ENCODE assay signal across 1 cellular context in the genomic region with DNA sequence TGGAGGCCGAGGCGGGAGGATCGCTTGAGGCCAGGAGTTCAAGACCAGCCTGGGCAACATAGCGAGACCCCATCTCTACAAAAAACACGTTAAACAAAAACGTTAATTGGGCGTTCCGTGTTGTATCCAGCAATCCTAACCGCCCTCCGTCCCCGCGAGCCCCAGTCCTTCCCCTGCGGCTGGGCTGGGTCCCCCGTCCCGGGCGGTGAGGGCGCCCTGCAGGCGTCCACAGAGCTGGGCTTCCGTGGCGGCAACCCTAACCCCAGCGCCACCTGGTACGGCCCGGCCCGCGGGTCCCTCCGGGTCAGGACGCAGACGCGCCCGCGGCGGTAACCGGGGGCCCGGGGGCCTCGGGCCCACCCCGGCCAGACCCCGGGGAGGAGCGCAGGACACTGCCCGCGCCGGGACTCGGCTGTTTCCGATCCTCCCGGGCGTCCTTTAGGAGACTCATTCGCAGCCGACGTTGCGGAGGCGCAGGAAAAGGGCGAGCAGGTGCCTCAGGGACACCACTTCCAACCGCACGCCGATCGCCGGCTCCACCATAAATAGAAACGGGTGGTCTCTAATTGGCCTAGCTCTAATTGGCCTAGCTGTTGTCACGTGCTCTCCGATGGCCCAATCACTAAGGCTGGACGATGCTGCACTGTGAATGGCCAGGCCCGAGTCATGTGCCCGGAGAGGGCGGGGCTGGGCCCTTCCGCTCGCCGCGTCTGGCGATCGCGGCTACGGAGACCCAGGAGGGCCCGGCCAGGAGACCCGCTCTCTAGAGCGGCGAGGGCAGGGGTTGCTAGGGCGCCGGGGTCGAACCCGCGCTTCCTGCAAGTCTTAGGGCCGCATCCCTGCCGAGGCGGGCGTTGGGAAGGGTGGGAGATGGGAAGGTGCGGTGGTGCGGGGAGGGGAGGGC.
TF ChIP-seq lines count a peak whose summit lies in the region.

No MANE protein-coding gene starts in this region.

TF ChIP-seq in HepG2, 621 proteins besides CTCF, POLR2A, EP300 and RAD21 (continued from another document and continues in another):
- TF ChIP-seq, protein P1, sequence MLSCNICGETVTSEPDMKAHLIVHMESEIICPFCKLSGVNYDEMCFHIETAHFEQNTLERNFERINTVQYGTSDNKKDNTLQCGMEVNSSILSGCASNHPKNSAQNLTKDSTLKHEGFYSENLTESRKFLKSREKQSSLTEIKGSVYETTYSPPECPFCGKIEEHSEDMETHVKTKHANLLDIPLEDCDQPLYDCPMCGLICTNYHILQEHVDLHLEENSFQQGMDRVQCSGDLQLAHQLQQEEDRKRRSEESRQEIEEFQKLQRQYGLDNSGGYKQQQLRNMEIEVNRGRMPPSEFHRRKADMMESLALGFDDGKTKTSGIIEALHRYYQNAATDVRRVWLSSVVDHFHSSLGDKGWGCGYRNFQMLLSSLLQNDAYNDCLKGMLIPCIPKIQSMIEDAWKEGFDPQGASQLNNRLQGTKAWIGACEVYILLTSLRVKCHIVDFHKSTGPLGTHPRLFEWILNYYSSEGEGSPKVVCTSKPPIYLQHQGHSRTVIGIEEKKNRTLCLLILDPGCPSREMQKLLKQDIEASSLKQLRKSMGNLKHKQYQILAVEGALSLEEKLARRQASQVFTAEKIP (CRISPR knock-in tag; IDR thresholded peaks at IDR 0.05; ENCODE audit: borderline replicate concordance): no peak
- peak; percentile 88 for TF ChIP-seq MIXL1 (CRISPR knock-in tag; IDR thresholded peaks at IDR 0.05)
- TF ChIP-seq, protein P2, sequence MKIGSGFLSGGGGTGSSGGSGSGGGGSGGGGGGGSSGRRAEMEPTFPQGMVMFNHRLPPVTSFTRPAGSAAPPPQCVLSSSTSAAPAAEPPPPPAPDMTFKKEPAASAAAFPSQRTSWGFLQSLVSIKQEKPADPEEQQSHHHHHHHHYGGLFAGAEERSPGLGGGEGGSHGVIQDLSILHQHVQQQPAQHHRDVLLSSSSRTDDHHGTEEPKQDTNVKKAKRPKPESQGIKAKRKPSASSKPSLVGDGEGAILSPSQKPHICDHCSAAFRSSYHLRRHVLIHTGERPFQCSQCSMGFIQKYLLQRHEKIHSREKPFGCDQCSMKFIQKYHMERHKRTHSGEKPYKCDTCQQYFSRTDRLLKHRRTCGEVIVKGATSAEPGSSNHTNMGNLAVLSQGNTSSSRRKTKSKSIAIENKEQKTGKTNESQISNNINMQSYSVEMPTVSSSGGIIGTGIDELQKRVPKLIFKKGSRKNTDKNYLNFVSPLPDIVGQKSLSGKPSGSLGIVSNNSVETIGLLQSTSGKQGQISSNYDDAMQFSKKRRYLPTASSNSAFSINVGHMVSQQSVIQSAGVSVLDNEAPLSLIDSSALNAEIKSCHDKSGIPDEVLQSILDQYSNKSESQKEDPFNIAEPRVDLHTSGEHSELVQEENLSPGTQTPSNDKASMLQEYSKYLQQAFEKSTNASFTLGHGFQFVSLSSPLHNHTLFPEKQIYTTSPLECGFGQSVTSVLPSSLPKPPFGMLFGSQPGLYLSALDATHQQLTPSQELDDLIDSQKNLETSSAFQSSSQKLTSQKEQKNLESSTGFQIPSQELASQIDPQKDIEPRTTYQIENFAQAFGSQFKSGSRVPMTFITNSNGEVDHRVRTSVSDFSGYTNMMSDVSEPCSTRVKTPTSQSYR (CRISPR knock-in tag; IDR thresholded peaks at IDR 0.05; ENCODE audit: borderline replicate concordance): no peak
- TF ChIP-seq BCL6 (CRISPR knock-in tag; IDR thresholded peaks at IDR 0.05): peak; percentile 29; the same call in 1 of the 2 replicates
- TF ChIP-seq U2AF2 (IDR thresholded peaks at IDR 0.05; ENCODE audit: low read depth, low read length): 0 out of 2 replicates have a peak, but pooled peaks have one; percentile 80
- TF ChIP-seq TBX3 (IDR thresholded peaks at IDR 0.05; ENCODE audit: borderline replicate concordance): no peak
- TF ChIP-seq, protein P3, sequence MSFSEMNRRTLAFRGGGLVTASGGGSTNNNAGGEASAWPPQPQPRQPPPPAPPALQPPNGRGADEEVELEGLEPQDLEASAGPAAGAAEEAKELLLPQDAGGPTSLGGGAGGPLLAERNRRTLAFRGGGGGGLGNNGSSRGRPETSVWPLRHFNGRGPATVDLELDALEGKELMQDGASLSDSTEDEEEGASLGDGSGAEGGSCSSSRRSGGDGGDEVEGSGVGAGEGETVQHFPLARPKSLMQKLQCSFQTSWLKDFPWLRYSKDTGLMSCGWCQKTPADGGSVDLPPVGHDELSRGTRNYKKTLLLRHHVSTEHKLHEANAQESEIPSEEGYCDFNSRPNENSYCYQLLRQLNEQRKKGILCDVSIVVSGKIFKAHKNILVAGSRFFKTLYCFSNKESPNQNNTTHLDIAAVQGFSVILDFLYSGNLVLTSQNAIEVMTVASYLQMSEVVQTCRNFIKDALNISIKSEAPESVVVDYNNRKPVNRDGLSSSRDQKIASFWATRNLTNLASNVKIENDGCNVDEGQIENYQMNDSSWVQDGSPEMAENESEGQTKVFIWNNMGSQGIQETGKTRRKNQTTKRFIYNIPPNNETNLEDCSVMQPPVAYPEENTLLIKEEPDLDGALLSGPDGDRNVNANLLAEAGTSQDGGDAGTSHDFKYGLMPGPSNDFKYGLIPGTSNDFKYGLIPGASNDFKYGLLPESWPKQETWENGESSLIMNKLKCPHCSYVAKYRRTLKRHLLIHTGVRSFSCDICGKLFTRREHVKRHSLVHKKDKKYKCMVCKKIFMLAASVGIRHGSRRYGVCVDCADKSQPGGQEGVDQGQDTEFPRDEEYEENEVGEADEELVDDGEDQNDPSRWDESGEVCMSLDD (CRISPR knock-in tag; IDR thresholded peaks at IDR 0.05; ENCODE audit: borderline replicate concordance): no peak
- TF ChIP-seq ELF3 (CRISPR knock-in tag; IDR thresholded peaks at IDR 0.05): peak; percentile 78
- TF ChIP-seq ZNF160 (CRISPR knock-in tag; IDR thresholded peaks at IDR 0.05): no peak; the same call in 1 of the 2 replicates
- peak; percentile 46; the same call in 1 of the 2 replicates for TF ChIP-seq GABPA (IDR thresholded peaks at IDR 0.05; ENCODE audit: low read depth, low read length)
- TF ChIP-seq GABPA (CRISPR knock-in tag; IDR thresholded peaks at IDR 0.05; ENCODE audit: low read depth): peak; percentile 73
- peak; percentile 52 for TF ChIP-seq NR2C2 (CRISPR knock-in tag; IDR thresholded peaks at IDR 0.05; ENCODE audit: borderline replicate concordance)
- TF ChIP-seq ZBTB8A (CRISPR knock-in tag; IDR thresholded peaks at IDR 0.05; ENCODE audit: borderline replicate concordance, low read depth): no peak
- peak; percentile 99 for TF ChIP-seq FOXC1 (CRISPR knock-in tag; IDR thresholded peaks at IDR 0.05; ENCODE audit: borderline replicate concordance)
- TF ChIP-seq ZNF333 (CRISPR knock-in tag; IDR thresholded peaks at IDR 0.05; ENCODE audit: borderline replicate concordance): no peak
- peak; percentile 56; the same call in 1 of the 2 replicates for TF ChIP-seq ZNF232 (CRISPR knock-in tag; IDR thresholded peaks at IDR 0.05; ENCODE audit: borderline replicate concordance)
- TF ChIP-seq ZNF180 (CRISPR knock-in tag; IDR thresholded peaks at IDR 0.05; ENCODE audit: borderline replicate concordance, low read depth): no peak
- TF ChIP-seq ZNF282 (IDR thresholded peaks at IDR 0.05; ENCODE audit: partially characterized antibody): no peak
- TF ChIP-seq ZNF841 (CRISPR knock-in tag; IDR thresholded peaks at IDR 0.05; ENCODE audit: borderline replicate concordance): 0 out of 2 replicates have a peak, but pooled peaks have one; percentile 72
- TF ChIP-seq, protein P4, sequence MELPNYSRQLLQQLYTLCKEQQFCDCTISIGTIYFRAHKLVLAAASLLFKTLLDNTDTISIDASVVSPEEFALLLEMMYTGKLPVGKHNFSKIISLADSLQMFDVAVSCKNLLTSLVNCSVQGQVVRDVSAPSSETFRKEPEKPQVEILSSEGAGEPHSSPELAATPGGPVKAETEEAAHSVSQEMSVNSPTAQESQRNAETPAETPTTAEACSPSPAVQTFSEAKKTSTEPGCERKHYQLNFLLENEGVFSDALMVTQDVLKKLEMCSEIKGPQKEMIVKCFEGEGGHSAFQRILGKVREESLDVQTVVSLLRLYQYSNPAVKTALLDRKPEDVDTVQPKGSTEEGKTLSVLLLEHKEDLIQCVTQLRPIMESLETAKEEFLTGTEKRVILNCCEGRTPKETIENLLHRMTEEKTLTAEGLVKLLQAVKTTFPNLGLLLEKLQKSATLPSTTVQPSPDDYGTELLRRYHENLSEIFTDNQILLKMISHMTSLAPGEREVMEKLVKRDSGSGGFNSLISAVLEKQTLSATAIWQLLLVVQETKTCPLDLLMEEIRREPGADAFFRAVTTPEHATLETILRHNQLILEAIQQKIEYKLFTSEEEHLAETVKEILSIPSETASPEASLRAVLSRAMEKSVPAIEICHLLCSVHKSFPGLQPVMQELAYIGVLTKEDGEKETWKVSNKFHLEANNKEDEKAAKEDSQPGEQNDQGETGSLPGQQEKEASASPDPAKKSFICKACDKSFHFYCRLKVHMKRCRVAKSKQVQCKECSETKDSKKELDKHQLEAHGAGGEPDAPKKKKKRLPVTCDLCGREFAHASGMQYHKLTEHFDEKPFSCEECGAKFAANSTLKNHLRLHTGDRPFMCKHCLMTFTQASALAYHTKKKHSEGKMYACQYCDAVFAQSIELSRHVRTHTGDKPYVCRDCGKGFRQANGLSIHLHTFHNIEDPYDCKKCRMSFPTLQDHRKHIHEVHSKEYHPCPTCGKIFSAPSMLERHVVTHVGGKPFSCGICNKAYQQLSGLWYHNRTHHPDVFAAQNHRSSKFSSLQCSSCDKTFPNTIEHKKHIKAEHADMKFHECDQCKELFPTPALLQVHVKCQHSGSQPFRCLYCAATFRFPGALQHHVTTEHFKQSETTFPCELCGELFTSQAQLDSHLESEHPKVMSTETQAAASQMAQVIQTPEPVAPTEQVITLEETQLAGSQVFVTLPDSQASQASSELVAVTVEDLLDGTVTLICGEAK (IDR thresholded peaks at IDR 0.05): no peak
- TF ChIP-seq, protein P4 (CRISPR knock-in tag; IDR thresholded peaks at IDR 0.05): peak; percentile 11; the same call in 1 of the 2 replicates
- TF ChIP-seq HIVEP1 (CRISPR knock-in tag; IDR thresholded peaks at IDR 0.05): no peak
- peak; percentile 96 for TF ChIP-seq SMYD3 (CRISPR knock-in tag; IDR thresholded peaks at IDR 0.05)
- no peak for TF ChIP-seq ZSCAN29 (CRISPR knock-in tag; conservative IDR thresholded peaks at IDR 0.05)
- TF ChIP-seq, protein P5, sequence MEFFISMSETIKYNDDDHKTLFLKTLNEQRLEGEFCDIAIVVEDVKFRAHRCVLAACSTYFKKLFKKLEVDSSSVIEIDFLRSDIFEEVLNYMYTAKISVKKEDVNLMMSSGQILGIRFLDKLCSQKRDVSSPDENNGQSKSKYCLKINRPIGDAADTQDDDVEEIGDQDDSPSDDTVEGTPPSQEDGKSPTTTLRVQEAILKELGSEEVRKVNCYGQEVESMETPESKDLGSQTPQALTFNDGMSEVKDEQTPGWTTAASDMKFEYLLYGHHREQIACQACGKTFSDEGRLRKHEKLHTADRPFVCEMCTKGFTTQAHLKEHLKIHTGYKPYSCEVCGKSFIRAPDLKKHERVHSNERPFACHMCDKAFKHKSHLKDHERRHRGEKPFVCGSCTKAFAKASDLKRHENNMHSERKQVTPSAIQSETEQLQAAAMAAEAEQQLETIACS (CRISPR knock-in tag; IDR thresholded peaks at IDR 0.05): no peak
- TF ChIP-seq NKX3-1 (CRISPR knock-in tag; IDR thresholded peaks at IDR 0.05): peak; percentile 59; the same call in 1 of the 2 replicates
- TF ChIP-seq, protein P6, sequence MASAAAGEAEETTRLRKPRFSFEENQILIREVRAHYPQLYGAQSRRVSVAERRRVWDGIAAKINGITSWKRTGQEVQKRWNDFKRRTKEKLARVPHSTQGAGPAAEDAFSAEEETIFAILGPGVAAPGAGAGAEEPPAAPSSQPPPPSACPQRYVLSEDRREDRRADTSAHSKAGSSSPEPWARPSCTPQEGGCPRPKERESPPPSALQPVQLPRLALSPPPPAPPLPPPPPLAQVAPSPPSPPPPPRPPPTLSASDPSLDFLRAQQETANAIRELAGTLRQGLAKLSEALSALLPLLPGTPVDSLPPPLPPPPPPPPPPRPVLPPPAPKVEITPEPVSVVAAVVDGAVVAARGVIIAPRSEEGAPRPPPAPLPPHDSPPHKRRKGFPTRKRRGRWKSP (CRISPR knock-in tag; IDR thresholded peaks at IDR 0.05): peak; percentile 44; the same call in 1 of the 2 replicates
- TF ChIP-seq, protein P7, sequence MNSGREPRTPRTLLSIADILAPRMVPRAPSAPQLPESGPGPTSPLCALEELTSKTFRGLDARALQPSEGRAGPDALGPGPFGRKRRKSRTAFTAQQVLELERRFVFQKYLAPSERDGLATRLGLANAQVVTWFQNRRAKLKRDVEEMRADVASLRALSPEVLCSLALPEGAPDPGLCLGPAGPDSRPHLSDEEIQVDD (CRISPR knock-in tag; IDR thresholded peaks at IDR 0.05; ENCODE audit: borderline replicate concordance): peak; percentile 61; the same call in 1 of the 2 replicates
- 0 out of 2 replicates have a peak, but pooled peaks have one; percentile 42 for TF ChIP-seq CC2D1A (CRISPR knock-in tag; IDR thresholded peaks at IDR 0.05)
- TF ChIP-seq, protein P8, sequence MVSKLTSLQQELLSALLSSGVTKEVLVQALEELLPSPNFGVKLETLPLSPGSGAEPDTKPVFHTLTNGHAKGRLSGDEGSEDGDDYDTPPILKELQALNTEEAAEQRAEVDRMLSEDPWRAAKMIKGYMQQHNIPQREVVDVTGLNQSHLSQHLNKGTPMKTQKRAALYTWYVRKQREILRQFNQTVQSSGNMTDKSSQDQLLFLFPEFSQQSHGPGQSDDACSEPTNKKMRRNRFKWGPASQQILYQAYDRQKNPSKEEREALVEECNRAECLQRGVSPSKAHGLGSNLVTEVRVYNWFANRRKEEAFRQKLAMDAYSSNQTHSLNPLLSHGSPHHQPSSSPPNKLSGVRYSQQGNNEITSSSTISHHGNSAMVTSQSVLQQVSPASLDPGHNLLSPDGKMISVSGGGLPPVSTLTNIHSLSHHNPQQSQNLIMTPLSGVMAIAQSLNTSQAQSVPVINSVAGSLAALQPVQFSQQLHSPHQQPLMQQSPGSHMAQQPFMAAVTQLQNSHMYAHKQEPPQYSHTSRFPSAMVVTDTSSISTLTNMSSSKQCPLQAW (CRISPR knock-in tag; IDR thresholded peaks at IDR 0.05): peak; percentile 79
- no peak; the same call in 1 of the 2 replicates for TF ChIP-seq NR2F2 (IDR thresholded peaks at IDR 0.05; ENCODE audit: borderline replicate concordance, low read depth)
